ENCODE assay signal across 10 cellular contexts in genomic region chr5:81006955-81007636, GRCh38. TPM values are rescaled to one million over a fixed set of nuclear protein-coding genes. Genes with fewer than 3 reads are reported as not detected.
A peak's percentile ranks its signal among the peaks of the same experiment; 100 is the strongest.
DNase-seq lines count a peak whose midpoint lies in the region; ATAC-seq and TF ChIP-seq lines count a peak whose summit lies in the region.
"Had no signal": no experiment of that assay in that cellular context is flagged by ENCODE, and none has a peak within 500 bp of the region (broad histone marks: within the 10 kb centered on the region; RNA-seq: fewer than 3 reads in every experiment).

No MANE protein-coding gene starts in this region.

- POLR2A ChIA-PET in activated CD4-positive, alpha-beta T cell treated with anti-CD3 and anti-CD28 coated beads, Interleukin-2, amount 10 ng/mL, durations not matched to agents 7 days and 5 days (lab: Charles Lee) = interaction anchor here (0.6 kb wide), 1 partner anchor 131 kb away, joined by 3 read pairs; no protein-coding TSS in a partner anchor

- H3K79me2 ChIP-seq in KMS-11 (ENCODE audit: insufficient read depth, low read depth) = no peaks in the 10 kb centered on the region

- peaks cover 6% of the 10 kb centered on the region for H3K9me3 Mint-ChIP-seq in activated CD4-positive, alpha-beta T cell treated with anti-CD3 and anti-CD28 coated beads, Interleukin-2, amount 10 ng/mL, durations not matched to agents 7 days and 5 days
- no peaks in the 10 kb centered on the region for H3K9me3 Mint-ChIP-seq in activated naive CD4-positive, alpha-beta T cell treated with anti-CD3 and anti-CD28 coated beads, Interleukin-2, amount 50 U/mL, for 24 hours
- H3K9me3 Mint-ChIP-seq: activated B cell treated with CpG ODN at 0.5 μM for 24 hours had no signal

- H3K4me3 ChIP-seq in KMS-11 (IDR thresholded peaks at IDR 0.05; ENCODE audit: insufficient read depth, low read depth, low read length) = no peak overlapping the region
- no peak overlapping the region for H3K4me3 ChIP-seq in breast epithelium

- DNase-seq in activated CD4-positive, alpha-beta T cell treated with anti-CD3 and anti-CD28 coated beads, Interleukin-2, amount 10 ng/mL, durations not matched to agents 7 days and 5 days = peak; percentile 78
- peak in 2 of 3 donors; percentile 40 to 55 for DNase-seq in stimulated activated CD4-positive, alpha-beta T cell treated with anti-CD3 and anti-CD28 coated beads, TNF-alpha, amount 100 ng/mL, for 48 hours (ENCODE audit: low read depth in 3 of 3)
- no peak for DNase-seq in NCI-H1417 (lab: John Stamatoyannopoulos, UW)
- no peak for DNase-seq in NCI-H1436 treated with DMSO at 0.1 percent for 48 hours (lab: John Stamatoyannopoulos, UW)
- no peak for DNase-seq in breast epithelium (ENCODE audit: low spot score in 2 of 2)
- DNase-seq: activated B cell treated with CpG ODN at 0.5 μM for 24 hours, glutamatergic neuron had no signal

- ATAC-seq in HG03439 (IDR thresholded peaks at IDR 0.05; ENCODE audit: unreplicated experiment) = no peak

- no peaks in the 10 kb centered on the region for H3K27me3 ChIP-seq in KMS-11 (ENCODE audit: insufficient read depth, low read depth)
- H3K27me3 ChIP-seq in breast epithelium = no peaks in the 10 kb centered on the region

- no peak for TF ChIP-seq POLR2A in breast epithelium (IDR thresholded peaks at IDR 0.05)

- H3K36me3 ChIP-seq in KMS-11 (ENCODE audit: insufficient read depth) (no peaks in the 10 kb centered on the region), breast epithelium (no peaks in the 10 kb centered on the region)

- intact Hi-C loops in breast epithelium (cut with DNase I; ENCODE audit: low total_unique reads) = no loop called here

- H4K20me1 ChIP-seq in KMS-11 (ENCODE audit: insufficient read depth) = no peaks in the 10 kb centered on the region

- CTCF ChIA-PET in activated CD4-positive, alpha-beta T cell treated with anti-CD3 and anti-CD28 coated beads, Interleukin-2, amount 10 ng/mL, durations not matched to agents 7 days and 5 days (lab: Charles Lee) = interaction anchor here (0.6 to 1.5 kb wide), 7 partner anchors 8 to 174 kb away, joined by 3 to 4 read pairs (median 3); no protein-coding TSS in a partner anchor

- H3K4me1 ChIP-seq in KMS-11 (ENCODE audit: low read depth, poor library complexity, severe bottlenecking) (peaks cover 34% of the 10 kb centered on the region), breast epithelium (no peaks in the 10 kb centered on the region)

- H3K36me3 Mint-ChIP-seq in activated CD4-positive, alpha-beta T cell treated with anti-CD3 and anti-CD28 coated beads, Interleukin-2, amount 10 ng/mL, durations not matched to agents 7 days and 5 days (ENCODE audit: low read depth) = peaks cover 12% of the 10 kb centered on the region
- H3K36me3 Mint-ChIP-seq in activated naive CD4-positive, alpha-beta T cell treated with anti-CD3 and anti-CD28 coated beads, Interleukin-2, amount 50 U/mL, for 24 hours = peaks cover 4% of the 10 kb centered on the region

- H3K27ac ChIP-seq in KMS-11 (peak overlapping the region; percentile 41; the same call in 1 of the 2 replicates), breast epithelium (no peak overlapping the region)

- TF ChIP-seq CTCF in KMS-11 (conservative IDR thresholded peaks at IDR 0.05; ENCODE audit: low read depth, low read length) = no peak
- no peak for TF ChIP-seq CTCF in breast epithelium (IDR thresholded peaks at IDR 0.05)

- peak overlapping the region; percentile 69 for H3K4me3 Mint-ChIP-seq in activated CD4-positive, alpha-beta T cell treated with anti-CD3 and anti-CD28 coated beads, Interleukin-2, amount 10 ng/mL, durations not matched to agents 7 days and 5 days
- H3K4me3 Mint-ChIP-seq in activated naive CD4-positive, alpha-beta T cell treated with anti-CD3 and anti-CD28 coated beads, Interleukin-2, amount 50 U/mL, for 24 hours = peak overlapping the region; percentile 90
- H3K4me3 Mint-ChIP-seq: activated B cell treated with CpG ODN at 0.5 μM for 24 hours had no signal

- H2AFZ ChIP-seq in KMS-11 (ENCODE audit: low read depth) = peak overlapping the region; percentile 42

- peak overlapping the region; percentile 92 for H3K27ac Mint-ChIP-seq in activated CD4-positive, alpha-beta T cell treated with anti-CD3 and anti-CD28 coated beads, Interleukin-2, amount 10 ng/mL, durations not matched to agents 7 days and 5 days
- peak overlapping the region; percentile 98 for H3K27ac Mint-ChIP-seq in activated naive CD4-positive, alpha-beta T cell treated with anti-CD3 and anti-CD28 coated beads, Interleukin-2, amount 50 U/mL, for 24 hours
- H3K27ac Mint-ChIP-seq: activated B cell treated with CpG ODN at 0.5 μM for 24 hours had no signal

- H3K4me2 ChIP-seq in KMS-11 = peak overlapping the region; percentile 95

- H3K4me1 Mint-ChIP-seq in activated CD4-positive, alpha-beta T cell treated with anti-CD3 and anti-CD28 coated beads, Interleukin-2, amount 10 ng/mL, durations not matched to agents 7 days and 5 days = peaks cover 64% of the 10 kb centered on the region
- H3K4me1 Mint-ChIP-seq in activated naive CD4-positive, alpha-beta T cell treated with anti-CD3 and anti-CD28 coated beads, Interleukin-2, amount 50 U/mL, for 24 hours = peaks cover 85% of the 10 kb centered on the region

- H3K9ac ChIP-seq in KMS-11 = no peak overlapping the region

- no peaks in the 10 kb centered on the region for H3K27me3 Mint-ChIP-seq in activated CD4-positive, alpha-beta T cell treated with anti-CD3 and anti-CD28 coated beads, Interleukin-2, amount 10 ng/mL, durations not matched to agents 7 days and 5 days
- H3K27me3 Mint-ChIP-seq in activated naive CD4-positive, alpha-beta T cell treated with anti-CD3 and anti-CD28 coated beads, Interleukin-2, amount 50 U/mL, for 24 hours = no peaks in the 10 kb centered on the region

- no peaks in the 10 kb centered on the region for H3K9me3 ChIP-seq in breast epithelium

RNA-seq across cellular contexts. Expression of gene RASGRF2, which starts 46.9 kb away (rescaled TPM):
- 1 to 10 TPM; 7.5 to 7.8 TPM for total RNA-seq in activated CD4-positive, alpha-beta T cell treated with anti-CD3 and anti-CD28 coated beads, Interleukin-2, amount 10 ng/mL, durations not matched to agents 7 days and 5 days
- total RNA-seq in breast epithelium = 10 to 100 TPM in 2 of 3 donors, 1 to 10 TPM in 1; 6.1 to 15.7 (median 11.1) TPM

Comparison
In these comparisons a context has a peak if more than half of its experiments do, and no peak if none do; other contexts are left out.
1. DNase-seq: peak in activated CD4-positive, alpha-beta T cell treated with anti-CD3 and anti-CD28 coated beads, Interleukin-2, amount 10 ng/mL, durations not matched to agents 7 days and 5 days (single experiment) and stimulated activated CD4-positive, alpha-beta T cell treated with anti-CD3 and anti-CD28 coated beads, TNF-alpha, amount 100 ng/mL, for 48 hours (2 of 3); none in NCI-H1417 (0 of 3), NCI-H1436 treated with DMSO at 0.1 percent for 48 hours (single experiment) and breast epithelium (0 of 2).